8 cellular contexts compared by ENCODE assay signal in genomic region chr6:155177369-155177961, GRCh38.
DNase-seq lines count a peak whose midpoint lies in the region; ATAC-seq and TF ChIP-seq lines count a peak whose summit lies in the region.

No MANE protein-coding gene starts in this region.

- H3K4me1 Mint-ChIP-seq in activated B cell treated with CpG ODN at 0.5 μM for 24 hours, result peaks cover 52% of the 10 kb centered on the region

- DNase-seq in DMS53 (lab: John Stamatoyannopoulos, UW), result peak; percentile 78
- DNase-seq in HAP-1 (ENCODE audit: low spot score in 2 of 2), result peak; percentile 71 to 77
- DNase-seq in NCI-H2171 treated with DMSO at 0.1 percent for 48 hours (lab: John Stamatoyannopoulos, UW), result peak; percentile 71
- DNase-seq in activated B cell treated with CpG ODN at 0.5 μM for 24 hours, result no peak
- no peak for DNase-seq in foreskin keratinocyte
- DNase-seq in renal cortical epithelial cell (ENCODE audit: low read depth), result peak; percentile 73

- TF ChIP-seq CTCF in activated B cell treated with CpG ODN at 0.5 μM for 24 hours (IDR thresholded peaks at IDR 0.05), result no peak
- TF ChIP-seq CTCF in foreskin keratinocyte (conservative IDR thresholded peaks at IDR 0.05), result peak; percentile 84

- no peaks in the 10 kb centered on the region for H3K9me3 Mint-ChIP-seq in activated B cell treated with CpG ODN at 0.5 μM for 24 hours

- peak overlapping the region; percentile 38 for H3K27ac Mint-ChIP-seq in activated B cell treated with CpG ODN at 0.5 μM for 24 hours

- H3K27me3 ChIP-seq in HAP-1 (ENCODE audit: low read depth) (no peaks in the 10 kb centered on the region), foreskin keratinocyte (no peaks in the 10 kb centered on the region)

- CTCF ChIA-PET in activated B cell treated with CpG ODN at 0.5 μM for 24 hours (lab: Charles Lee), result interaction anchor here (0.6 to 3.1 kb wide), 13 partner anchors 35 to 502 kb away, joined by 3 to 67 read pairs (median 5); no protein-coding TSS in a partner anchor

- no peaks in the 10 kb centered on the region for H3K36me3 Mint-ChIP-seq in activated B cell treated with CpG ODN at 0.5 μM for 24 hours (ENCODE audit: low read depth)

- POLR2A ChIA-PET in activated B cell treated with CpG ODN at 0.5 μM for 24 hours (lab: Charles Lee), result interaction anchor here (0.6 to 2.1 kb wide), 3 partner anchors 71 to 822 kb away, joined by 5 to 14 read pairs (median 5); no protein-coding TSS in a partner anchor

- H3K4me3 Mint-ChIP-seq in activated B cell treated with CpG ODN at 0.5 μM for 24 hours, result no peak overlapping the region

- H3K27ac ChIP-seq in foreskin keratinocyte, result no peak overlapping the region

- no peaks in the 10 kb centered on the region for H3K9me3 ChIP-seq in HAP-1

- in situ Hi-C loops in HAP-1 (cut with MboI; ENCODE audit: low sequenced_read_pairs), result loop anchor here (5.0 kb wide), 1 partner anchor 255 kb away; no protein-coding TSS in a partner anchor

- peaks cover 15% of the 10 kb centered on the region for H3K4me1 ChIP-seq in HAP-1
- no peaks in the 10 kb centered on the region for H3K4me1 ChIP-seq in foreskin keratinocyte

- peak; percentile 23 for ATAC-seq in activated B cell treated with CpG ODN at 0.5 μM for 24 hours (ENCODE audit: low read depth)
- peak; percentile 28 for ATAC-seq in foreskin keratinocyte
- ATAC-seq in HG03442 (IDR thresholded peaks at IDR 0.05; ENCODE audit: unreplicated experiment), result no peak
- ATAC-seq in HG03045 (IDR thresholded peaks at IDR 0.05; ENCODE audit: unreplicated experiment), result no peak

- H3K4me3 ChIP-seq in HAP-1, result no peak overlapping the region

- no peaks in the 10 kb centered on the region for H3K27me3 Mint-ChIP-seq in activated B cell treated with CpG ODN at 0.5 μM for 24 hours

- intact Hi-C loops in activated B cell treated with CpG ODN at 0.5 μM for 24 hours (cut with micrococcal nuclease), result loop anchor here (1.0 to 10.0 kb wide), 7 partner anchors 71 to 1517 kb away; partner anchors contain the start of genes SCAF8 and TFB1M

- H3K36me3 ChIP-seq in HAP-1 (replicated peaks), result no peaks in the 10 kb centered on the region

Comparison
In these comparisons a context has a peak if more than half of its experiments do, and no peak if none do; other contexts are left out.
1. DNase-seq: peak in DMS53 (single experiment), HAP-1 (2 of 2), NCI-H2171 treated with DMSO at 0.1 percent for 48 hours (single experiment) and renal cortical epithelial cell (single experiment); none in activated B cell treated with CpG ODN at 0.5 μM for 24 hours (single experiment) and foreskin keratinocyte (0 of 2).
2. ATAC-seq: peak in activated B cell treated with CpG ODN at 0.5 μM for 24 hours (single experiment) and foreskin keratinocyte (single experiment); none in HG03442 (single experiment) and HG03045 (single experiment).